In genomic region chr10:14812271-14812670, GRCh38 we compare ENCODE assay signal across 20 cellular contexts. TPM values are rescaled to one million over a fixed set of nuclear protein-coding genes. Genes with fewer than 3 reads are reported as not detected.
DNase-seq lines count a peak whose midpoint lies in the region; ATAC-seq, FAIRE-seq and TF ChIP-seq lines count a peak whose summit lies in the region.
"Had no signal": no experiment of that assay in that cellular context is flagged by ENCODE, and none has a peak within 500 bp of the region (broad histone marks: within the 10 kb centered on the region; RNA-seq: fewer than 3 reads in every experiment).

No MANE protein-coding gene starts in this region.

- no TSS peak for BruUV-seq in GM12878 (replicated peaks; lab: Mats Ljungman, UMichigan)

- TF ChIP-seq POLR2A in GM12878 (IDR thresholded peaks at IDR 0.05; ENCODE audit: low read depth, low read length), result no peak

- TF ChIP-seq CTCF in GM12878 (IDR thresholded peaks at IDR 0.05 in 2 of 3, conservative IDR thresholded peaks at IDR 0.05 in 1 of 3; ENCODE audit: control insufficient read depth in 2 of 3, extremely low read depth in 1 of 3, insufficient read depth in 1 of 3, low read depth in 3 of 3, low read length in 3 of 3), result no peak

- peaks cover 30% of the 10 kb centered on the region for H3K4me1 Mint-ChIP-seq in stimulated activated naive CD8-positive, alpha-beta T cell treated with anti-CD3 and anti-CD28 coated beads, Interleukin-15, amount 100 ng/mL, for 72 hours

- H3K9me3 Mint-ChIP-seq in activated naive CD4-positive, alpha-beta T cell treated with anti-CD3 and anti-CD28 coated beads, Interleukin-2, amount 50 U/mL, for 72 hours, result no peaks in the 10 kb centered on the region
- H3K9me3 Mint-ChIP-seq in stimulated activated naive CD8-positive, alpha-beta T cell treated with anti-CD3 and anti-CD28 coated beads, Interleukin-15, amount 100 ng/mL, for 72 hours, result no peaks in the 10 kb centered on the region
- H3K9me3 Mint-ChIP-seq: T-helper 2 cell treated with Interferon-gamma antibody and Interleukin-4, amounts not matched to agents 5 μg/mL and 100 μg/mL, for 36 hours had no signal

- no peak overlapping the region for H3K4me2 ChIP-seq in GM12878 (ENCODE audit: control insufficient read depth, insufficient read depth)

- no peak for DNase-seq in activated naive CD4-positive, alpha-beta T cell treated with anti-CD3 and anti-CD28 coated beads, Interleukin-2, amount 50 U/mL, for 72 hours (ENCODE audit: low spot score in 2 of 2)
- DNase-seq in activated naive CD4-positive, alpha-beta T cell (lab: John Stamatoyannopoulos, UW), result no peak
- DNase-seq in LHCN-M2 (ENCODE audit: low read depth) (peak; percentile 22), GM12878 (ENCODE audit: low read depth, low spot score) (no peak), CD1c-positive myeloid dendritic cell (ENCODE audit: extremely low spot score) (no peak), NCI-H2029 (lab: John Stamatoyannopoulos, UW) (no peak)
- DNase-seq in stimulated activated naive CD8-positive, alpha-beta T cell treated with anti-CD3 and anti-CD28 coated beads, Interleukin-15, amount 100 ng/mL, for 72 hours, result no peak
- DNase-seq: activated CD8-positive, alpha-beta memory T cell treated with anti-CD3 and anti-CD28 coated beads for 24 hours; activated naive CD4-positive, alpha-beta T cell treated with anti-CD3 and anti-CD28 coated beads, Interleukin-2, amount 50 U/mL, for 16 hours; DMS79; NCI-H1105; NCI-H510A treated with DMSO at 0.1 percent for 48 hours; Peyer's patch; posterior cingulate gyrus had no signal

- WGBS in GM12878 (ENCODE audit: insufficient coverage, insufficient replicate concordance, low lambda C conversion rate, missing lambda C conversion rate), result 67% methylated on average over 3 of the region's 3 CpGs

- intact Hi-C loops in GM12878 (cut with micrococcal nuclease; ENCODE audit: unreplicated experiment), result no loop called here

- FAIRE-seq in GM12878 (lab: Jason Lieb, UNC), result no peak
- FAIRE-seq: endometrium, GM12891 had no signal

- H3K36me3 Mint-ChIP-seq in activated naive CD4-positive, alpha-beta T cell treated with anti-CD3 and anti-CD28 coated beads, Interleukin-2, amount 50 U/mL, for 72 hours, result no peaks in the 10 kb centered on the region

- no peak overlapping the region for H3K9ac ChIP-seq in GM12878 (ENCODE audit: control insufficient read depth, insufficient read depth, low read length)

- H3K27me3 ChIP-seq in GM12878 (replicated peaks in 1 of 2; ENCODE audit: control insufficient read depth in 2 of 2, insufficient read depth in 2 of 2, low read length in 1 of 2), result no peaks in the 10 kb centered on the region
- H3K27me3 ChIP-seq: cardiac muscle cell, Peyer's patch had no signal

- no peak for TF ChIP-seq EP300 in GM12878 (IDR thresholded peaks at IDR 0.05; ENCODE audit: borderline replicate concordance in 1 of 2, control insufficient read depth in 1 of 2, low read depth in 2 of 2, low read length in 2 of 2)

- SMC1A ChIA-PET in GM12878 (lab: Charles Lee; ENCODE audit: uncharacterized antibody, unreplicated experiment), result no interaction called here

- no peaks in the 10 kb centered on the region for H3K9me3 ChIP-seq in GM12878 (replicated peaks; ENCODE audit: control insufficient read depth, insufficient read depth, low read length)
- H3K9me3 ChIP-seq: Peyer's patch, thoracic aorta had no signal

- H2AFZ ChIP-seq in GM12878 (ENCODE audit: control insufficient read depth, low read depth, low read length), result no peak overlapping the region

- H3K27ac Mint-ChIP-seq in activated naive CD4-positive, alpha-beta T cell treated with anti-CD3 and anti-CD28 coated beads, Interleukin-2, amount 50 U/mL, for 72 hours, result peak overlapping the region in 1 of 2 donors; percentile 74
- no peak overlapping the region for H3K27ac Mint-ChIP-seq in stimulated activated naive CD8-positive, alpha-beta T cell treated with anti-CD3 and anti-CD28 coated beads, Interleukin-15, amount 100 ng/mL, for 72 hours
- H3K27ac Mint-ChIP-seq: T-helper 2 cell treated with Interferon-gamma antibody and Interleukin-4, amounts not matched to agents 5 μg/mL and 100 μg/mL, for 36 hours had no signal

- CTCF ChIA-PET in GM12878 (lab: Yijun Ruan, JAX), result no interaction called here

- no peaks in the 10 kb centered on the region for H3K4me1 ChIP-seq in GM12878 (ENCODE audit: control insufficient read depth, insufficient read depth, low read length)
- H3K4me1 ChIP-seq: Peyer's patch had no signal

- H3K36me3 ChIP-seq in GM12878 (ENCODE audit: control insufficient read depth in 2 of 2, insufficient read depth in 2 of 2, low read length in 1 of 2), result no peaks in the 10 kb centered on the region
- H3K36me3 ChIP-seq: cardiac muscle cell, Peyer's patch, thoracic aorta had no signal

- H3K27ac ChIP-seq in GM12878 (ENCODE audit: control insufficient read depth, insufficient read depth), result no peak overlapping the region
- H3K27ac ChIP-seq: cardiac muscle cell, Peyer's patch, thoracic aorta had no signal

- POLR2A ChIA-PET in GM12878 (lab: Charles Lee), result no interaction called here

- in situ Hi-C loops in GM12878 (cut with MboI), result no loop called here

- no peaks in the 10 kb centered on the region for H4K20me1 ChIP-seq in GM12878 (ENCODE audit: control insufficient read depth, insufficient read depth)

- no peaks in the 10 kb centered on the region for H3K79me2 ChIP-seq in GM12878 (ENCODE audit: control insufficient read depth, insufficient read depth, low read length)

- H3K4me3 Mint-ChIP-seq in stimulated activated naive CD8-positive, alpha-beta T cell treated with anti-CD3 and anti-CD28 coated beads, Interleukin-15, amount 100 ng/mL, for 72 hours, result no peak overlapping the region
- H3K4me3 Mint-ChIP-seq: T-helper 2 cell treated with Interferon-gamma antibody and Interleukin-4, amounts not matched to agents 5 μg/mL and 100 μg/mL, for 36 hours had no signal

- RAD21 ChIA-PET in GM12878 (lab: Charles Lee; ENCODE audit: unreplicated experiment), result no interaction called here

- peak; percentile 30 to 63 for ATAC-seq in activated naive CD4-positive, alpha-beta T cell treated with anti-CD3 and anti-CD28 coated beads, Interleukin-2, amount 50 U/mL, for 72 hours
- ATAC-seq in GM12878, result peak; percentile 51
- ATAC-seq in stimulated activated naive CD8-positive, alpha-beta T cell treated with anti-CD3 and anti-CD28 coated beads, Interleukin-15, amount 100 ng/mL, for 72 hours, result peak; percentile 60
- no peak for ATAC-seq in GM19351 (IDR thresholded peaks at IDR 0.05; ENCODE audit: unreplicated experiment)

- no peaks in the 10 kb centered on the region for H3K27me3 Mint-ChIP-seq in stimulated activated naive CD8-positive, alpha-beta T cell treated with anti-CD3 and anti-CD28 coated beads, Interleukin-15, amount 100 ng/mL, for 72 hours

- TF ChIP-seq RAD21 in GM12878 (IDR thresholded peaks at IDR 0.05; ENCODE audit: insufficient read depth, low read depth, low read length), result no peak

- H3K4me3 ChIP-seq in GM12878, result no peak overlapping the region
- H3K4me3 ChIP-seq: cardiac muscle cell, Peyer's patch, thoracic aorta had no signal

RNA-seq across cellular contexts. Expression of gene CDNF, which starts 25.6 kb away (rescaled TPM):
- total RNA-seq in activated naive CD4-positive, alpha-beta T cell treated with anti-CD3 and anti-CD28 coated beads, Interleukin-2, amount 50 U/mL, for 72 hours, result 1 to 10 TPM; 1.0 to 3.8 TPM
- 0.96 and 1.1 TPM in 2 replicates for total RNA-seq in LHCN-M2 (2014; rRNA removed)
- polyA plus RNA-seq in LHCN-M2 (2012), result 1.3 TPM
- total RNA-seq in GM12878 (2013; cell fraction: nucleolus; rRNA removed), result 0.56 and 1.9 TPM in 2 replicates
- total RNA-seq in GM12878 (2014; rRNA removed), result 0.98 and 1.9 TPM in 2 replicates
- 1.0 and 1.2 TPM in 2 replicates for total RNA-seq in GM12878 (2014; rRNA removed; fragmentation: Illumina TruSeq; extraction: Trizol)
- 0.43 and 1.0 TPM in 2 replicates for total RNA-seq in GM12878 (2021)
- 2.2 TPM for polyA plus RNA-seq in GM12878 (2011; ENCODE audit: low read depth)
- polyA plus RNA-seq in GM12878 (2011; rRNA removed), result 0.81 TPM in 2 replicates
- polyA plus RNA-seq in GM12878 (2011; cell fraction: cytosol; rRNA removed), result 0.31 and 0.32 TPM in 2 replicates
- polyA plus RNA-seq in GM12878 (2011; cell fraction: nucleus; rRNA removed), result 0.66 TPM in 1 of 2 replicates, not detected in the other
- polyA plus RNA-seq in GM12878 (2012), result 0.94 and 1.3 TPM in 2 replicates
- 0.73 and 2.3 TPM in 2 replicates for polyA plus RNA-seq in GM12878 (2014; fragmentation: Illumina TruSeq; extraction: Trizol)
- polyA plus RNA-seq in GM12878 (2014; fragmentation: Nextera tagmentation; extraction: Ambion mirVana), result under 1 TPM; 0.08 to 0.29 TPM
- 1.2 and 2.7 TPM in 2 replicates for polyA plus RNA-seq in GM12878 (2014; rRNA removed)
- polyA plus RNA-seq in GM12878 (2016; fragmentation: Nextera tagmentation; extraction: Ambion mirVana), result under 1 TPM; 0.48 to 0.54 TPM
- polyA minus RNA-seq in GM12878 (2011; rRNA and poly(A)+ RNA removed), result not detected in 2 replicates
- not detected in 2 replicates for polyA minus RNA-seq in GM12878 (2011; cell fraction: cytosol; rRNA and poly(A)+ RNA removed)
- polyA minus RNA-seq in GM12878 (2011; cell fraction: nucleus; rRNA and poly(A)+ RNA removed), result not detected in 2 replicates

RNA-seq across cellular contexts. Expression of gene HSPA14, which starts 25.8 kb away (rescaled TPM):
- 10 to 100 TPM; 30.1 to 53.2 TPM for total RNA-seq in activated naive CD4-positive, alpha-beta T cell treated with anti-CD3 and anti-CD28 coated beads, Interleukin-2, amount 50 U/mL, for 72 hours
- total RNA-seq in LHCN-M2 (2014; rRNA removed) (27.3 and 31.1 TPM in 2 replicates), GM12878 (2014; rRNA removed) (28.0 and 30.9 TPM in 2 replicates), GM12878 (2014; rRNA removed; fragmentation: Illumina TruSeq; extraction: Trizol) (32.9 and 35.5 TPM in 2 replicates), GM12878 (2021) (24.5 and 26.6 TPM in 2 replicates)
- 9.5 TPM for polyA plus RNA-seq in LHCN-M2 (2012)
- 12.4 and 14.7 TPM in 2 replicates for total RNA-seq in GM12878 (2013; cell fraction: nucleolus; rRNA removed)
- 12.9 TPM for polyA plus RNA-seq in GM12878 (2011; ENCODE audit: low read depth)
- polyA plus RNA-seq in GM12878 (2011; rRNA removed) (33.1 and 50.3 TPM in 2 replicates), GM12878 (2014; fragmentation: Illumina TruSeq; extraction: Trizol) (31.3 and 34.6 TPM in 2 replicates), GM12878 (2014; fragmentation: Nextera tagmentation; extraction: Ambion mirVana) (10 to 100 TPM; 44.1 to 46.4 TPM), GM12878 (2014; rRNA removed) (27.3 and 32.3 TPM in 2 replicates), GM12878 (2016; fragmentation: Nextera tagmentation; extraction: Ambion mirVana) (10 to 100 TPM; 53.1 to 56.1 TPM)
- 11.7 and 13.7 TPM in 2 replicates for polyA plus RNA-seq in GM12878 (2011; cell fraction: cytosol; rRNA removed)
- polyA plus RNA-seq in GM12878 (2011; cell fraction: nucleus; rRNA removed), result 22.9 and 25.2 TPM in 2 replicates
- polyA plus RNA-seq in GM12878 (2012), result 15.4 and 15.5 TPM in 2 replicates
- 8.8 and 12.3 TPM in 2 replicates for polyA minus RNA-seq in GM12878 (2011; rRNA and poly(A)+ RNA removed)
- polyA minus RNA-seq in GM12878 (2011; cell fraction: cytosol; rRNA and poly(A)+ RNA removed), result 3.9 and 7.0 TPM in 2 replicates
- polyA minus RNA-seq in GM12878 (2011; cell fraction: nucleus; rRNA and poly(A)+ RNA removed), result 5.2 and 6.4 TPM in 2 replicates

RNA-seq across cellular contexts. Expression of gene MSANTD7, which starts 25.8 kb away (rescaled TPM):
- 10 to 100 TPM; 25.2 to 28.9 TPM for total RNA-seq in activated naive CD4-positive, alpha-beta T cell treated with anti-CD3 and anti-CD28 coated beads, Interleukin-2, amount 50 U/mL, for 72 hours
- total RNA-seq in LHCN-M2 (2014; rRNA removed), result 20.3 and 23.2 TPM in 2 replicates
- polyA plus RNA-seq in LHCN-M2 (2012), result 8.1 TPM
- 34.4 and 35.8 TPM in 2 replicates for total RNA-seq in GM12878 (2013; cell fraction: nucleolus; rRNA removed)
- total RNA-seq in GM12878 (2014; rRNA removed), result 22.8 and 27.9 TPM in 2 replicates
- total RNA-seq in GM12878 (2014; rRNA removed; fragmentation: Illumina TruSeq; extraction: Trizol), result 19.3 and 19.7 TPM in 2 replicates
- total RNA-seq in GM12878 (2021), result 20.1 and 20.6 TPM in 2 replicates
- polyA plus RNA-seq in GM12878 (2011; ENCODE audit: low read depth), result 7.0 TPM
- 13.5 and 15.5 TPM in 2 replicates for polyA plus RNA-seq in GM12878 (2011; rRNA removed)
- polyA plus RNA-seq in GM12878 (2011; cell fraction: cytosol; rRNA removed), result 8.0 and 9.5 TPM in 2 replicates
- polyA plus RNA-seq in GM12878 (2011; cell fraction: nucleus; rRNA removed), result 9.2 and 11.5 TPM in 2 replicates
- 7.7 and 8.2 TPM in 2 replicates for polyA plus RNA-seq in GM12878 (2012)
- polyA plus RNA-seq in GM12878 (2014; fragmentation: Illumina TruSeq; extraction: Trizol), result 18.9 and 19.3 TPM in 2 replicates
- polyA plus RNA-seq in GM12878 (2014; fragmentation: Nextera tagmentation; extraction: Ambion mirVana), result 1 to 10 TPM; 3.5 to 4.5 TPM
- polyA plus RNA-seq in GM12878 (2014; rRNA removed), result 13.5 and 14.0 TPM in 2 replicates
- 10 to 100 TPM; 17.8 to 19.1 TPM for polyA plus RNA-seq in GM12878 (2016; fragmentation: Nextera tagmentation; extraction: Ambion mirVana)
- polyA minus RNA-seq in GM12878 (2011; rRNA and poly(A)+ RNA removed), result 24.8 and 25.1 TPM in 2 replicates
- 11.2 and 13.0 TPM in 2 replicates for polyA minus RNA-seq in GM12878 (2011; cell fraction: cytosol; rRNA and poly(A)+ RNA removed)
- polyA minus RNA-seq in GM12878 (2011; cell fraction: nucleus; rRNA and poly(A)+ RNA removed), result 19.0 and 33.1 TPM in 2 replicates

RNA-seq across cellular contexts. Expression of gene FAM107B, which starts 37.6 kb away (rescaled TPM):
- total RNA-seq in activated naive CD4-positive, alpha-beta T cell treated with anti-CD3 and anti-CD28 coated beads, Interleukin-2, amount 50 U/mL, for 72 hours, result 100 to 1,000 TPM; 108 to 188 TPM
- total RNA-seq in LHCN-M2 (2014; rRNA removed), result 8.6 and 15.2 TPM in 2 replicates
- 9.7 TPM for polyA plus RNA-seq in LHCN-M2 (2012)
- total RNA-seq in GM12878 (2013; cell fraction: nucleolus; rRNA removed), result 90.2 and 103 TPM in 2 replicates
- 75.3 and 82.3 TPM in 2 replicates for total RNA-seq in GM12878 (2014; rRNA removed)
- 147 and 150 TPM in 2 replicates for total RNA-seq in GM12878 (2014; rRNA removed; fragmentation: Illumina TruSeq; extraction: Trizol)
- total RNA-seq in GM12878 (2021), result 136 and 141 TPM in 2 replicates
- 47.4 TPM for polyA plus RNA-seq in GM12878 (2011; ENCODE audit: low read depth)
- 101 and 147 TPM in 2 replicates for polyA plus RNA-seq in GM12878 (2011; rRNA removed)
- 37.6 and 46.7 TPM in 2 replicates for polyA plus RNA-seq in GM12878 (2011; cell fraction: cytosol; rRNA removed)
- polyA plus RNA-seq in GM12878 (2011; cell fraction: nucleus; rRNA removed), result 32.9 and 40.9 TPM in 2 replicates
- 59.7 and 61.3 TPM in 2 replicates for polyA plus RNA-seq in GM12878 (2012)
- 162 and 212 TPM in 2 replicates for polyA plus RNA-seq in GM12878 (2014; fragmentation: Illumina TruSeq; extraction: Trizol)
- 10 to 100 TPM; 45.8 to 68.6 TPM for polyA plus RNA-seq in GM12878 (2014; fragmentation: Nextera tagmentation; extraction: Ambion mirVana)
- 80.4 and 97.8 TPM in 2 replicates for polyA plus RNA-seq in GM12878 (2014; rRNA removed)
- polyA plus RNA-seq in GM12878 (2016; fragmentation: Nextera tagmentation; extraction: Ambion mirVana), result 10 to 100 TPM; 22.9 to 37.1 TPM
- 32.5 and 34.0 TPM in 2 replicates for polyA minus RNA-seq in GM12878 (2011; rRNA and poly(A)+ RNA removed)
- 19.8 and 26.5 TPM in 2 replicates for polyA minus RNA-seq in GM12878 (2011; cell fraction: cytosol; rRNA and poly(A)+ RNA removed)
- polyA minus RNA-seq in GM12878 (2011; cell fraction: nucleus; rRNA and poly(A)+ RNA removed), result 16.8 and 26.5 TPM in 2 replicates
